ENCODE assay signal across 8 cellular contexts in genomic region chr4:16939178-16939577, GRCh38.
"Had no signal": no experiment of that assay in that cellular context is flagged by ENCODE, and none has a peak within 500 bp of the region (broad histone marks: within the 10 kb centered on the region; RNA-seq: fewer than 3 reads in every experiment).

No MANE protein-coding gene starts in this region.

- H3K9me3 Mint-ChIP-seq: HFFc6 had no signal

- H3K27ac ChIP-seq: GM23248 had no signal

- H3K4me3 Mint-ChIP-seq: H9, HFFc6 had no signal

- H3K36me3 ChIP-seq: HAP-1 had no signal

- ATAC-seq: HCT116 had no signal

- DNase-seq: GM23248, GOT3, H7, H9, HCEC 1CT, HFFc6 had no signal

- H3K9me3 ChIP-seq: HAP-1 had no signal

- H3K27ac Mint-ChIP-seq: H9, HFFc6 had no signal

- H2AFZ ChIP-seq: GM23248 had no signal

- H3K9ac ChIP-seq: GM23248 had no signal

- H3K4me3 ChIP-seq: GM23248, HAP-1 had no signal
